Comparison of ENCODE assay signal across 1 cellular context in the genomic region with DNA sequence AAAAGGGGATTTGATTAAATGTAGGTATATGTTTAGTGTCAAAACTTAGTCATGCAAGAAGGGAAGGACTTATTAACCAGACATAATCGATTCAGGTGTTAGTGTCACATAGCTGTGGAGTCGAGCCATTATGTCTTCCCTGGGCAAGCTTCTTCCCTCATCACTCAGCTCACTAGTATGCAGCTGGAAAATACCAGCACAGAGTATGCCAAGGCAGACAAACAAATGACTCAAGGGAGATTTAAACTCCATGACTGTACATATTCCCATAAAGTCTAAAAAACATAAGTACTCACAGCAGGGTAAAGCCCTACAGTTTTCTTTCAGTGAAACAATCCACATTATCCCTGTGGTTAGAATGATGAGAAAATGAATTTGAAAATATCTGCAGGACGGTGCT.
TF ChIP-seq lines count a peak whose summit lies in the region.

No MANE protein-coding gene starts in this region.

TF ChIP-seq in WTC11, 78 proteins besides CTCF, POLR2A, EP300 and RAD21 (continued from another document):
- TF ChIP-seq RORB (CRISPR knock-in tag; IDR thresholded peaks at IDR 0.05): no peak
